In genomic region chr20:6081236-6081635, GRCh38 we compare ENCODE assay signal across 1 cellular context.
TF ChIP-seq lines count a peak whose summit lies in the region.

No MANE protein-coding gene starts in this region.

TF ChIP-seq in GM23338, 12 proteins besides CTCF, POLR2A, EP300 and RAD21:
- TF ChIP-seq REST (IDR thresholded peaks at IDR 0.05; ENCODE audit: unreplicated experiment) (no peak), ETS1 (IDR thresholded peaks at IDR 0.05) (no peak)
TF ChIP-seq in GM23338: peak in this region for 0.
